Comparison of ENCODE assay signal across 17 cellular contexts in genomic region chr14:105876158-105876557, GRCh38.
DNase-seq lines count a peak whose midpoint lies in the region; ATAC-seq and TF ChIP-seq lines count a peak whose summit lies in the region.
"Had no signal": no experiment of that assay in that cellular context is flagged by ENCODE, and none has a peak within 500 bp of the region (broad histone marks: within the 10 kb centered on the region; RNA-seq: fewer than 3 reads in every experiment).

No MANE protein-coding gene starts in this region.

- H3K4me3 ChIP-seq in WERI-Rb-1 (ENCODE audit: low read depth, low read length): no peak overlapping the region
- H3K4me3 ChIP-seq: PC-9 had no signal

- H3K27ac Mint-ChIP-seq in glutamatergic neuron (ENCODE audit: unreplicated experiment): no peak overlapping the region
- H3K27ac Mint-ChIP-seq: CD4-positive, alpha-beta memory T cell; HFFc6 had no signal

- no peaks in the 10 kb centered on the region for H3K4me1 Mint-ChIP-seq in glutamatergic neuron (ENCODE audit: low read depth, unreplicated experiment)
- H3K4me1 Mint-ChIP-seq: CD4-positive, alpha-beta memory T cell; IgD-negative memory B cell had no signal

- no peak for ATAC-seq in sciatic nerve

- TF ChIP-seq CTCF in WERI-Rb-1 (IDR thresholded peaks at IDR 0.05; ENCODE audit: low read depth, low read length) (no peak), glutamatergic neuron (IDR thresholded peaks at IDR 0.05; ENCODE audit: partially characterized antibody, unreplicated experiment) (no peak)

- no peaks in the 10 kb centered on the region for H3K36me3 ChIP-seq in WERI-Rb-1

- peak; percentile 3 for DNase-seq in activated gamma-delta T cell treated with Interleukin-2 at 50 U/mL for 16 hours
- DNase-seq in activated gamma-delta T cell (lab: John Stamatoyannopoulos, UW): no peak
- peak; percentile 0 for DNase-seq in WERI-Rb-1
- peak; percentile 2 for DNase-seq in glutamatergic neuron
- DNase-seq in sciatic nerve (ENCODE audit: low spot score): peak; percentile 38
- no peak for DNase-seq in T1000 (lab: John Stamatoyannopoulos, UW)
- no peak for DNase-seq in DMS79 (lab: John Stamatoyannopoulos, UW)
- no peak for DNase-seq in NCI-H82 treated with DMSO at 0.1 percent for 48 hours (lab: John Stamatoyannopoulos, UW; ENCODE audit: unreplicated experiment)
- DNase-seq: ACHN, HFFc6, NCI-H1436 treated with DMSO at 0.1 percent for 48 hours, NCI-H2081 treated with DMSO at 0.1 percent for 48 hours, NCI-H226, NCI-H526 treated with DMSO at 0.1 percent for 48 hours, PC-9 had no signal

- H3K4me3 Mint-ChIP-seq in glutamatergic neuron (ENCODE audit: unreplicated experiment): no peak overlapping the region
- H3K4me3 Mint-ChIP-seq: CD4-positive, alpha-beta memory T cell; HFFc6 had no signal

- intact Hi-C loops in sciatic nerve (cut with DNase I): no loop called here

- peaks cover 6% of the 10 kb centered on the region for H3K36me3 Mint-ChIP-seq in glutamatergic neuron (ENCODE audit: unreplicated experiment)
- H3K36me3 Mint-ChIP-seq: CD4-positive, alpha-beta memory T cell; IgD-negative memory B cell had no signal

- no peak overlapping the region for H3K27ac ChIP-seq in WERI-Rb-1
- H3K27ac ChIP-seq: PC-9 had no signal

- no peaks in the 10 kb centered on the region for H3K27me3 Mint-ChIP-seq in glutamatergic neuron (ENCODE audit: unreplicated experiment)
- H3K27me3 Mint-ChIP-seq: IgD-negative memory B cell had no signal

- H3K27me3 ChIP-seq in WERI-Rb-1 (ENCODE audit: insufficient read depth, low read depth, severe bottlenecking): peaks cover 92% of the 10 kb centered on the region

- H3K9me3 Mint-ChIP-seq in glutamatergic neuron (ENCODE audit: unreplicated experiment): peaks cover 10% of the 10 kb centered on the region
- H3K9me3 Mint-ChIP-seq: CD4-positive, alpha-beta memory T cell; IgD-negative memory B cell had no signal

- no peaks in the 10 kb centered on the region for H3K9me3 ChIP-seq in WERI-Rb-1 (ENCODE audit: severe bottlenecking)

Comparison
In these comparisons a context has a peak if more than half of its experiments do, and no peak if none do; other contexts are left out.
1. DNase-seq: peak in activated gamma-delta T cell treated with Interleukin-2 at 50 U/mL for 16 hours (single experiment), WERI-Rb-1 (single experiment), glutamatergic neuron (single experiment) and sciatic nerve (single experiment); none in activated gamma-delta T cell (single experiment), T1000 (single experiment), DMS79 (single experiment) and NCI-H82 treated with DMSO at 0.1 percent for 48 hours (single experiment).